8 cellular contexts compared by ENCODE assay signal in the genomic region with DNA sequence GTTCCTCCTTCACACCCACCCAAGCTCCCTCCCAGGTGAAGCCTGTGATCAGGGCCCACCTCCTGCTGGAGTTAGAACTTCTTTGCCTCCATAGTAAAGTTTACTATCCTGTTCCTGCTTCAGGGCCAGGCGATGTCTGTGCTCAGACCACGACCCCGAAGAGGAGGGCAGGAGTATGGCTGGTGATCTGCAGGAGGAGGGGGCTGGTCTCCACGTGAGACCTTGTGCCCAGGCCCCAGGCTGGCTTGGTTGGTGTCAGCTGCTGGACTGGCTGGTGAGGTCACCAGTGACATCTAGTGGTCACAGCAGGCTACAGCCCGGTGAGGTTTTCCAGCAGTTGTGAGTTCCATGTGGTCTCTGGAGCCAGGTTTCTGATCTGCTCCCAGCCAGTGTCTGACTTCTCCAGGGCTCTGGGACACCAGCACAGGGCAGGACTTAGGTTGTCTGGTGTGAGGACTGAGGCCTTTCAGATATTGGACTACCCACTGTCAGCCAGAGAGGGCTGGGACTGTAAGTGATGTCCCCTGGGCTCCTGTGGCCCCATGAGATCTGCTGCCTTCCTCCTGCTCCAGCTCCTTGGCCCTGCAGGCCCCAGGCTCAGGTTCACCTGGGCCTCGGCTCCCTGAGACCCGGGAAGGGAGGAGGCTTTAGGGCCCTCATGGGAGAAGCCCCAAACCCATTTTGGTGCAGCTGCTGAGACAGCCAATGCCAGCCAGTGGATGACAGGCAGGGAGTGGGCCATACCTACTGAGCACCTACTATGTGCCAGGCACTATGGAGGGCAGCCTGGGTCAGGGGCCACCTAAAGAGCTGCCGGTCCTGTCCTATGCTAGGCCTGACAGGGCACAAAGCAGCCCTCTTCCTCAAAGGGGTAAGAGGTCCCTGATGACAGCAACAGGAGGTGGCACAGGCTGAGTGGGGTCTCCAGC. TPM values are rescaled to one million over a fixed set of nuclear protein-coding genes. Genes with fewer than 3 reads are reported as not detected.
A peak's percentile ranks its signal among the peaks of the same experiment; 100 is the strongest.
DNase-seq lines count a peak whose midpoint lies in the region; ATAC-seq and TF ChIP-seq lines count a peak whose summit lies in the region.

No MANE protein-coding gene starts in this region.

- H3K36me3 ChIP-seq in lung (ENCODE audit: control insufficient read depth in 2 of 2, insufficient read depth in 2 of 2, low read length in 2 of 2), result no peaks in the 10 kb centered on the region

- no peaks in the 10 kb centered on the region for H3K4me1 ChIP-seq in lung (ENCODE audit: control insufficient read depth in 2 of 2, insufficient read depth in 2 of 2, low read length in 2 of 2)

- H3K27me3 ChIP-seq in dorsolateral prefrontal cortex, result no peaks in the 10 kb centered on the region
- no peaks in the 10 kb centered on the region for H3K27me3 ChIP-seq in lung (ENCODE audit: control insufficient read depth, insufficient read depth)

- H3K9me3 ChIP-seq in lung (ENCODE audit: control insufficient read depth in 2 of 2, insufficient read depth in 1 of 2, low read length in 1 of 2), result no peaks in the 10 kb centered on the region

- TF ChIP-seq CTCF in dorsolateral prefrontal cortex (IDR thresholded peaks at IDR 0.05 in 54 of 56, conservative IDR thresholded peaks at IDR 0.05 in 2 of 56; ENCODE audit: low read depth in 1 of 56, partially characterized antibody in 56 of 56) (peak; percentile 49 to 93 (median 84)), lung (IDR thresholded peaks at IDR 0.05; ENCODE audit: control extremely low read depth, extremely low read depth) (peak; percentile 75)

- H3K27ac ChIP-seq in dorsolateral prefrontal cortex (no peak overlapping the region), lung (ENCODE audit: low read depth in 1 of 2, low read length in 1 of 2) (no peak overlapping the region)

- H3K4me3 ChIP-seq in dorsolateral prefrontal cortex, result no peak overlapping the region
- no peak overlapping the region for H3K4me3 ChIP-seq in lung

- intact Hi-C loops in dorsolateral prefrontal cortex (cut with DNase I), result loop anchor here (2.0 to 5.0 kb wide), 2 partner anchors 51 to 69 kb away; no protein-coding TSS in a partner anchor

- 26 to 30% methylated on average over 8 of the region's 8 CpGs for WGBS in lung, 2 donors

- ATAC-seq in HG02571 (IDR thresholded peaks at IDR 0.05; ENCODE audit: unreplicated experiment), result peak; percentile 58
- ATAC-seq in lung (ENCODE audit: insufficient read depth, low FRiP score), result peak; percentile 91
- no peak for ATAC-seq in GM19395 (IDR thresholded peaks at IDR 0.05; ENCODE audit: unreplicated experiment)

- DNase-seq in DMS153 (lab: John Stamatoyannopoulos, UW), result peak; percentile 53
- peak; percentile 59 for DNase-seq in NCI-H460 (ENCODE audit: extremely low read depth, low read depth)
- peak; percentile 54 for DNase-seq in activated CD4-positive, alpha-beta T cell treated with anti-CD3 and anti-CD28 coated beads, Interleukin-2, amount 50 U/mL, for 1 hour
- DNase-seq in dorsolateral prefrontal cortex, result peak; percentile 50 to 80 (median 66)
- peak; percentile 54 for DNase-seq in lung (ENCODE audit: low spot score)
- peak; percentile 30 to 35 for DNase-seq in stimulated activated CD8-positive, alpha-beta memory T cell treated with anti-CD3 and anti-CD28 coated beads, Interleukin-2, amount 100 ng/mL, for 48 hours (ENCODE audit: low read depth in 2 of 2)

RNA-seq across cellular contexts. Expression of a gene that starts 6.0 kb away (rescaled TPM):
- total RNA-seq in NCI-H460 (2014; rRNA removed; shearing (Covaris generic)), result not detected in 2 replicates
- not detected in 2 replicates for polyA plus RNA-seq in NCI-H460 (2014; cell fraction: nucleus; rRNA removed)
- total RNA-seq in dorsolateral prefrontal cortex (1 to 10 TPM in 31 of 120 experiments, under 1 TPM in 53, not detected in 36; 0.28 to 5.6 (median 0.70) TPM), lung (not detected)
- not detected for polyA plus RNA-seq in lung

RNA-seq across cellular contexts. Expression of a gene that starts 35.8 kb away (rescaled TPM):
- total RNA-seq in NCI-H460 (2014; rRNA removed; shearing (Covaris generic)), result not detected in 2 replicates
- not detected in 2 replicates for polyA plus RNA-seq in NCI-H460 (2014; cell fraction: nucleus; rRNA removed)
- total RNA-seq in dorsolateral prefrontal cortex (1 to 10 TPM in 33 of 120 experiments, under 1 TPM in 66, not detected in 21; 0.25 to 5.1 (median 0.78) TPM), lung (not detected)
- polyA plus RNA-seq in lung, result under 1 TPM; 0.13 to 0.16 TPM

RNA-seq across cellular contexts. Expression of a gene that starts 44.0 kb away (rescaled TPM):
- total RNA-seq in NCI-H460 (2014; rRNA removed; shearing (Covaris generic)), result not detected in 2 replicates
- not detected in 2 replicates for polyA plus RNA-seq in NCI-H460 (2014; cell fraction: nucleus; rRNA removed)
- total RNA-seq in dorsolateral prefrontal cortex (100 to 1,000 TPM in 89 of 120 experiments, 10 to 100 TPM in 31; 37.5 to 182 (median 122) TPM), lung (under 1 TPM; 0.03 to 0.09 TPM)
- under 1 TPM; 0.02 to 0.03 TPM for polyA plus RNA-seq in lung

Comparison
In these comparisons a context has a peak if more than half of its experiments do, and no peak if none do; other contexts are left out.
1. RNA of a gene that starts 44.0 kb away (total RNA-seq): 37.5 to 182 TPM in dorsolateral prefrontal cortex; 0.03 to 0.09 TPM in lung and not detected in NCI-H460; every median in the first group is over 10 times any median in the second.
2. Peak in every context shown above with its lines, with median percentiles within 50 percentile points of each other: DNase-seq.